8 cellular contexts compared by ENCODE assay signal in the genomic region with DNA sequence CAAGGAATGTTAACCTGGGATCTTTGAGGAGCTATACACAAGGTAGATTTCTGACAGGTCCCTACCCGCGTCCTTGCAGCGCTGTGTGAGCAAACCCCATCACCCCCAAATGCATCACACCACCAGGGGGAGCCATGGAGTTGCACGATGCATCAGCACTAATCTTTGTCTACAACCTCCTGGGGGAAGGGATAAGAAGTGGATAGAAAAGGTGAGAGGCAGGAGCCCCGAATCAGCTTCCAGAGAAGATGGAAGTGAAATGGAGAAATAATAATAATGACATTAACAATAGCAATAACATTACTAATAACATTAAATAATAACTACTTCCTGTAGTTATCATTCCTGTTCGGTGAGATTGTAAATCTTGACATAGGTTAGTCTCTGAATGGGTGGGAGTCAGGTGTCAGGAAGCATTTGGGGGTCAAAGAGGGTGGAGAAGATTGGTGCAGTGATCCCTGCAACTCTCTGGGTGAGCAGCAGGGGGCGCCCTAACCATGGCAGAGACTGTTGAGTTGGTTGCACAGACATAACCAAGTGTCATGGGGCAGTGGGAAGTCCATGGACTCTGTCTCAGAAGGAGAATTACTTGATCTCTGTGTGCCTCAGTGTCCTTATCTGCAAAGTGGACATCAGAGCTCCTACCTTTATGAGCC. TPM values are rescaled to one million over a fixed set of nuclear protein-coding genes. Genes with fewer than 3 reads are reported as not detected.
DNase-seq lines count a peak whose midpoint lies in the region; ATAC-seq and TF ChIP-seq lines count a peak whose summit lies in the region.

No MANE protein-coding gene starts in this region.

- H3K36me3 ChIP-seq in SU-DHL-6 (ENCODE audit: low read length) (no peaks in the 10 kb centered on the region), hepatocyte (replicated peaks; ENCODE audit: insufficient read depth, low read depth) (no peaks in the 10 kb centered on the region)

- H3K9ac ChIP-seq in SU-DHL-6 (ENCODE audit: low read length) = no peak overlapping the region

- H4K20me1 ChIP-seq in SU-DHL-6 (ENCODE audit: low read depth, low read length) (no peaks in the 10 kb centered on the region), hepatocyte (ENCODE audit: insufficient read depth, poor library complexity, severe bottlenecking) (no peaks in the 10 kb centered on the region)

- no peaks in the 10 kb centered on the region for H3K9me3 ChIP-seq in SU-DHL-6 (ENCODE audit: insufficient read depth, low read length)
- no peaks in the 10 kb centered on the region for H3K9me3 ChIP-seq in hepatocyte (ENCODE audit: low read depth)

- POLR2A ChIA-PET in HEK293T (lab: Yijun Ruan, JAX) = no interaction called here

- H3K36me3 Mint-ChIP-seq in activated naive CD4-positive, alpha-beta T cell treated with anti-CD3 and anti-CD28 coated beads, Interleukin-2, amount 50 U/mL, for 72 hours = no peaks in the 10 kb centered on the region

- H3K4me1 ChIP-seq in hepatocyte (ENCODE audit: insufficient read depth) = peaks cover 11% of the 10 kb centered on the region

- no peak overlapping the region for H3K27ac ChIP-seq in SU-DHL-6 (ENCODE audit: low read depth, low read length)
- H3K27ac ChIP-seq in hepatocyte = no peak overlapping the region

- H3K79me2 ChIP-seq in SU-DHL-6 (ENCODE audit: insufficient read depth, low read length) (no peaks in the 10 kb centered on the region), hepatocyte (no peaks in the 10 kb centered on the region)

- H3K27me3 ChIP-seq in SU-DHL-6 (ENCODE audit: low read length) (no peaks in the 10 kb centered on the region), hepatocyte (peaks cover 3% of the 10 kb centered on the region)

- H3K9me2 ChIP-seq in SU-DHL-6 (replicated peaks; ENCODE audit: insufficient read depth, low read length) (no peaks in the 10 kb centered on the region), hepatocyte (replicated peaks; ENCODE audit: insufficient read depth) (no peaks in the 10 kb centered on the region)

- H3K27ac Mint-ChIP-seq in activated naive CD4-positive, alpha-beta T cell treated with anti-CD3 and anti-CD28 coated beads, Interleukin-2, amount 50 U/mL, for 72 hours = peak overlapping the region in 1 of 2 donors; percentile 17

- H3K4me3 ChIP-seq in SU-DHL-6 (ENCODE audit: insufficient read depth, low read length, poor library complexity, severe bottlenecking) = no peak overlapping the region
- no peak overlapping the region for H3K4me3 ChIP-seq in hepatocyte

- H3F3A ChIP-seq in SU-DHL-6 (ENCODE audit: insufficient read depth) = no peaks in the 10 kb centered on the region

- no peak overlapping the region for H3K4me2 ChIP-seq in SU-DHL-6 (ENCODE audit: low read depth, low read length, poor library complexity, severe bottlenecking)
- H3K4me2 ChIP-seq in hepatocyte = no peak overlapping the region

- 46% methylated on average over 7 of the region's 7 CpGs for WGBS in hepatocyte (ENCODE audit: low lambda C conversion rate, missing lambda C conversion rate)

- TF ChIP-seq CTCF in SU-DHL-6 (IDR thresholded peaks at IDR 0.05; ENCODE audit: insufficient read depth, low read length, poor library complexity, severe bottlenecking) (peak; percentile 70), hepatocyte (IDR thresholded peaks at IDR 0.05; ENCODE audit: poor library complexity) (peak; percentile 33)

- CTCF ChIA-PET in HEK293T (lab: Yijun Ruan, JAX) = interaction anchor here (0.7 to 1.1 kb wide), 2 partner anchors 10 to 101 kb away, joined by 3 to 4 read pairs; no protein-coding TSS in a partner anchor

- DNase-seq in CD1c-positive myeloid dendritic cell (ENCODE audit: extremely low spot score) (peak; percentile 79), HEK293T (ENCODE audit: extremely low spot score) (peak; percentile 57), hepatocyte (ENCODE audit: low spot score) (peak; percentile 47), AG08395 (ENCODE audit: low spot score) (no peak)
- peak in 1 of 2 donors; percentile 90 for DNase-seq in activated naive CD4-positive, alpha-beta T cell treated with anti-CD3 and anti-CD28 coated beads, Interleukin-2, amount 50 U/mL, for 72 hours (ENCODE audit: low spot score in 2 of 2)
- DNase-seq in stimulated activated CD4-positive, alpha-beta T cell treated with anti-CD3 and anti-CD28 coated beads, Interleukin-2, amount 100 ng/mL, for 24 hours = peak; percentile 87 to 88

- H2AFZ ChIP-seq in SU-DHL-6 (ENCODE audit: low read depth, low read length, severe bottlenecking) (no peak overlapping the region), hepatocyte (no peak overlapping the region)

- ATAC-seq in activated naive CD4-positive, alpha-beta T cell treated with anti-CD3 and anti-CD28 coated beads, Interleukin-2, amount 50 U/mL, for 72 hours = peak; percentile 71 to 78
- ATAC-seq in HG02610 (IDR thresholded peaks at IDR 0.05; ENCODE audit: unreplicated experiment) = no peak

- H3K9me3 Mint-ChIP-seq in activated naive CD4-positive, alpha-beta T cell treated with anti-CD3 and anti-CD28 coated beads, Interleukin-2, amount 50 U/mL, for 72 hours = no peaks in the 10 kb centered on the region

TF ChIP-seq in HEK293T, 16 proteins besides CTCF, POLR2A, EP300 and RAD21:
- no peak for TF ChIP-seq CTBP1 (IDR thresholded peaks at IDR 0.05; ENCODE audit: borderline replicate concordance)

RNA-seq across cellular contexts. Expression of a gene that starts 16.5 kb away (rescaled TPM):
- under 1 TPM in 1 of 2 donors, not detected in 1; 0.34 TPM for total RNA-seq in activated naive CD4-positive, alpha-beta T cell treated with anti-CD3 and anti-CD28 coated beads, Interleukin-2, amount 50 U/mL, for 72 hours
- total RNA-seq in hepatocyte = 0.53 and 0.84 TPM in 2 replicates
- 0.24 and 0.72 TPM in 2 replicates for polyA plus RNA-seq in hepatocyte

RNA-seq across cellular contexts. Expression of a gene that starts 33.9 kb away (rescaled TPM):
- total RNA-seq in activated naive CD4-positive, alpha-beta T cell treated with anti-CD3 and anti-CD28 coated beads, Interleukin-2, amount 50 U/mL, for 72 hours = 1 to 10 TPM in 1 of 2 donors, under 1 TPM in 1; 0.87 to 1.1 TPM
- 0.20 and 0.77 TPM in 2 replicates for total RNA-seq in hepatocyte
- 1.4 and 1.5 TPM in 2 replicates for polyA plus RNA-seq in hepatocyte

RNA-seq across cellular contexts. Expression of a gene that starts 50.4 kb away (rescaled TPM):
- total RNA-seq in activated naive CD4-positive, alpha-beta T cell treated with anti-CD3 and anti-CD28 coated beads, Interleukin-2, amount 50 U/mL, for 72 hours = 10 to 100 TPM in 1 of 2 donors, 1 to 10 TPM in 1; 9.8 to 11.2 TPM
- 6.7 and 7.7 TPM in 2 replicates for total RNA-seq in hepatocyte
- 12.6 and 15.9 TPM in 2 replicates for polyA plus RNA-seq in hepatocyte
